Comparison of ENCODE assay signal across 19 cellular contexts in genomic region chr12:94925729-94926128, GRCh38.
DNase-seq lines count a peak whose midpoint lies in the region; ATAC-seq, FAIRE-seq and TF ChIP-seq lines count a peak whose summit lies in the region.
"Had no signal": no experiment of that assay in that cellular context is flagged by ENCODE, and none has a peak within 500 bp of the region (broad histone marks: within the 10 kb centered on the region; RNA-seq: fewer than 3 reads in every experiment).

No MANE protein-coding gene starts in this region.

- H3K9ac ChIP-seq in HepG2 (ENCODE audit: insufficient read depth, low read depth, low read length): no peak overlapping the region
- H3K9ac ChIP-seq: GM23248 had no signal

- H3K4me3 Mint-ChIP-seq in effector memory CD8-positive, alpha-beta T cell: no peak overlapping the region

- ATAC-seq in HepG2 (no peak), right lobe of liver (no peak)
- ATAC-seq in effector memory CD8-positive, alpha-beta T cell (replicated peaks): peak; percentile 44
- ATAC-seq: GM12878 had no signal

- H3K9me3 Mint-ChIP-seq in effector memory CD8-positive, alpha-beta T cell: no peaks in the 10 kb centered on the region
- H3K9me3 Mint-ChIP-seq: CD4-positive, alpha-beta memory T cell had no signal

- no peaks in the 10 kb centered on the region for H3K79me2 ChIP-seq in HepG2 (ENCODE audit: insufficient read depth, low read length)

- intact Hi-C loops in HepG2 (cut with micrococcal nuclease; ENCODE audit: unreplicated experiment) (no loop called here), right lobe of liver (cut with DNase I) (no loop called here)

- TF ChIP-seq CTCF in HepG2 (CRISPR knock-in tag; IDR thresholded peaks at IDR 0.05) (peak; percentile 49), right lobe of liver (IDR thresholded peaks at IDR 0.05) (no peak), GM10266 (IDR thresholded peaks at IDR 0.05; ENCODE audit: control insufficient read depth, insufficient read depth, low read depth, missing control alignments) (peak; percentile 6)

- TF ChIP-seq POLR2A in HepG2 (IDR thresholded peaks at IDR 0.05; ENCODE audit: insufficient read depth in 1 of 2, low read depth in 2 of 2, low read length in 2 of 2) (no peak), right lobe of liver (IDR thresholded peaks at IDR 0.05) (no peak)

- H3K4me1 Mint-ChIP-seq in effector memory CD8-positive, alpha-beta T cell (ENCODE audit: low read depth in 2 of 2): no peaks in the 10 kb centered on the region

- BruUV-seq in HepG2 (replicated peaks; lab: Mats Ljungman, UMichigan): no TSS peak

- peaks cover 25% of the 10 kb centered on the region for H3K4me1 ChIP-seq in HepG2 (ENCODE audit: insufficient read depth, low read length)
- H3K4me1 ChIP-seq in right lobe of liver: peaks cover 0 to 10% (median 2%) of the 10 kb centered on the region in 4 donors
- H3K4me1 ChIP-seq: Caco-2 had no signal

- H3K4me2 ChIP-seq in HepG2 (ENCODE audit: low read depth, low read length): no peak overlapping the region

- no peak overlapping the region for H2AFZ ChIP-seq in HepG2 (ENCODE audit: low read length)
- H2AFZ ChIP-seq: GM23248 had no signal

- CTCF ChIA-PET in HepG2 (lab: Yijun Ruan, JAX; ENCODE audit: low intra/inter-chr PET ratio, low total read pairs): no interaction called here

- H3K36me3 Mint-ChIP-seq in effector memory CD8-positive, alpha-beta T cell (ENCODE audit: insufficient read depth): no peaks in the 10 kb centered on the region
- H3K36me3 Mint-ChIP-seq: CD4-positive, alpha-beta memory T cell had no signal

- H3K27ac Mint-ChIP-seq in effector memory CD8-positive, alpha-beta T cell: no peak overlapping the region

- no peak for TF ChIP-seq RAD21 in HepG2 (CRISPR knock-in tag; IDR thresholded peaks at IDR 0.05)

- TF ChIP-seq EP300 in HepG2 (IDR thresholded peaks at IDR 0.05; ENCODE audit: low read depth in 2 of 2, low read length in 2 of 2) (no peak), HepG2 (CRISPR knock-in tag; IDR thresholded peaks at IDR 0.05; ENCODE audit: borderline replicate concordance) (no peak)

- FAIRE-seq in HepG2 (lab: Jason Lieb, UNC): no peak
- FAIRE-seq: G401.6, GM12878, GM19239, H1 had no signal

- H3K27ac ChIP-seq in HepG2 (ENCODE audit: extremely low read length, insufficient read depth, low read length) (no peak overlapping the region), right lobe of liver (no peak overlapping the region)
- H3K27ac ChIP-seq: GM23248 had no signal

- WGBS in HepG2 (ENCODE audit: low lambda C conversion rate): 73% methylated on average over 5 of the region's 5 CpGs
- 97% methylated on average over 4 of the region's 5 CpGs for WGBS in right lobe of liver (ENCODE audit: insufficient coverage, low coverage, low lambda C conversion rate, missing lambda C conversion rate)

- H3K27me3 Mint-ChIP-seq in effector memory CD8-positive, alpha-beta T cell: peaks cover 0 to 7% of the 10 kb centered on the region in 2 donors

- H3K36me3 ChIP-seq in HepG2 (replicated peaks in 1 of 2; ENCODE audit: control insufficient read depth in 1 of 2, insufficient read depth in 2 of 2, low read length in 2 of 2) (no peaks in the 10 kb centered on the region), right lobe of liver (no peaks in the 10 kb centered on the region)

- in situ Hi-C loops in HepG2 (cut with HindIII; ENCODE audit: extremely low pct_ligation_motif_present, low pct_unique_long_range_greater_than_20kb) (no loop called here), ACHN (cut with HindIII; ENCODE audit: low pct_ligation_motif_present, low pct_unique_long_range_greater_than_20kb, low sequenced_read_pairs) (no loop called here)

- H3K27me3 ChIP-seq in HepG2 (ENCODE audit: control insufficient read depth in 1 of 2, insufficient read depth in 2 of 2, low read length in 2 of 2) (no peaks in the 10 kb centered on the region), right lobe of liver (no peaks in the 10 kb centered on the region)

- DNase-seq in HepG2 (ENCODE audit: low spot score): no peak
- no peak for DNase-seq in right lobe of liver
- DNase-seq in GM10266 (ENCODE audit: extremely low spot score): no peak
- DNase-seq in effector memory CD8-positive, alpha-beta T cell: no peak
- no peak for DNase-seq in ACHN
- no peak for DNase-seq in HUDEP-2 (lab: John Stamatoyannopoulos, UW; ENCODE audit: unreplicated experiment in 76 of 76)
- DNase-seq: AML-193; C1 segment of cervical spinal cord; Caco-2; CD4-positive, alpha-beta memory T cell; DMS153; DND-41; GM23248; H7; HCEC 1CT had no signal

- H4K20me1 ChIP-seq in HepG2 (ENCODE audit: insufficient read depth, low read length): no peaks in the 10 kb centered on the region

- H3K9me3 ChIP-seq in HepG2 (ENCODE audit: low read length): no peaks in the 10 kb centered on the region
- no peaks in the 10 kb centered on the region for H3K9me3 ChIP-seq in right lobe of liver
- H3K9me3 ChIP-seq: Caco-2 had no signal

- H3K4me3 ChIP-seq in HepG2 (replicated peaks in 1 of 3; ENCODE audit: insufficient read depth in 1 of 3, low read depth in 2 of 3, low read length in 3 of 3) (no peak overlapping the region), right lobe of liver (no peak overlapping the region)
- H3K4me3 ChIP-seq: GM12878, GM23248 had no signal

- POLR2A ChIA-PET in HepG2 (lab: Yijun Ruan, JAX): no interaction called here

TF ChIP-seq in HepG2, 621 proteins besides CTCF, POLR2A, EP300 and RAD21 (continues in another document):
- TF ChIP-seq PREB (CRISPR knock-in tag; IDR thresholded peaks at IDR 0.05): no peak
- 0 out of 2 replicates have a peak, but pooled peaks have one; percentile 16 for TF ChIP-seq POGZ (CRISPR knock-in tag; IDR thresholded peaks at IDR 0.05)
- no peak for TF ChIP-seq CHD4 (IDR thresholded peaks at IDR 0.05; ENCODE audit: borderline replicate concordance, low read length)
- no peak for TF ChIP-seq KDM5B (CRISPR knock-in tag; IDR thresholded peaks at IDR 0.05; ENCODE audit: borderline replicate concordance)
- no peak for TF ChIP-seq LCORL (IDR thresholded peaks at IDR 0.05)
- no peak for TF ChIP-seq LCORL (CRISPR knock-in tag; IDR thresholded peaks at IDR 0.05)
- TF ChIP-seq IRF1 (CRISPR knock-in tag; IDR thresholded peaks at IDR 0.05; ENCODE audit: low read depth): no peak
- no peak for TF ChIP-seq CBFB (CRISPR knock-in tag; IDR thresholded peaks at IDR 0.05)
- TF ChIP-seq ADNP (CRISPR knock-in tag; IDR thresholded peaks at IDR 0.05): no peak
- no peak for TF ChIP-seq TARDBP (CRISPR knock-in tag; IDR thresholded peaks at IDR 0.05)
- no peak for TF ChIP-seq MAFF (IDR thresholded peaks at IDR 0.05; ENCODE audit: low read depth, low read length)
- TF ChIP-seq ZNF34 (CRISPR knock-in tag; IDR thresholded peaks at IDR 0.05; ENCODE audit: borderline replicate concordance): no peak
- TF ChIP-seq ZNF24 (IDR thresholded peaks at IDR 0.05): no peak
- no peak for TF ChIP-seq ATF6 (CRISPR knock-in tag; conservative IDR thresholded peaks at IDR 0.05)
- no peak for TF ChIP-seq SIX1 (CRISPR knock-in tag; IDR thresholded peaks at IDR 0.05; ENCODE audit: borderline replicate concordance)
- no peak for TF ChIP-seq ZNF772 (CRISPR knock-in tag; IDR thresholded peaks at IDR 0.05)
- TF ChIP-seq HDAC6 (IDR thresholded peaks at IDR 0.05; ENCODE audit: low read depth, low read length): no peak
- TF ChIP-seq CENPT (CRISPR knock-in tag; IDR thresholded peaks at IDR 0.05; ENCODE audit: low read depth): no peak
- no peak for TF ChIP-seq HOXD1 (CRISPR knock-in tag; IDR thresholded peaks at IDR 0.05)
- no peak for TF ChIP-seq NR2F6 (IDR thresholded peaks at IDR 0.05)
- TF ChIP-seq NR2F6 (CRISPR knock-in tag; IDR thresholded peaks at IDR 0.05): no peak
- TF ChIP-seq ZKSCAN1 (IDR thresholded peaks at IDR 0.05; ENCODE audit: low read length): no peak

Comparison
In these comparisons a context has a peak if more than half of its experiments do, and no peak if none do; other contexts are left out.
1. CTCF ChIP-seq: peak in HepG2 (single experiment) and GM10266 (single experiment); none in right lobe of liver (0 of 4).